ENCODE assay signal across 8 cellular contexts in genomic region chr12:63917864-63918742, GRCh38.
DNase-seq lines count a peak whose midpoint lies in the region; ATAC-seq and TF ChIP-seq lines count a peak whose summit lies in the region.

No MANE protein-coding gene starts in this region.

- H3K4me3 Mint-ChIP-seq in CD4-positive, alpha-beta T cell: no peak overlapping the region

- POLR2A ChIA-PET in CD4-positive, alpha-beta T cell (lab: Charles Lee): no interaction called here

- H3K36me3 ChIP-seq in Peyer's patch: no peaks in the 10 kb centered on the region
- H3K36me3 ChIP-seq in spleen: no peaks in the 10 kb centered on the region

- peak; percentile 56 for ATAC-seq in HG02678 (IDR thresholded peaks at IDR 0.05; ENCODE audit: unreplicated experiment)
- ATAC-seq in CD4-positive, alpha-beta T cell (ENCODE audit: poor library complexity): no peak

- H3K4me3 ChIP-seq in GM12865 (ENCODE audit: low read depth, low read length) (no peak overlapping the region), Peyer's patch (no peak overlapping the region), fibroblast of the aortic adventitia (ENCODE audit: low read depth, low read length) (no peak overlapping the region), spleen (no peak overlapping the region)

- H3K4me1 Mint-ChIP-seq in CD4-positive, alpha-beta T cell (ENCODE audit: low read depth): no peaks in the 10 kb centered on the region

- H3K4me1 ChIP-seq in Peyer's patch (peaks cover 0 to 32% (median 1%) of the 10 kb centered on the region in 4 donors), spleen (peaks cover 10 to 48% (median 18%) of the 10 kb centered on the region in 6 donors)

- intact Hi-C loops in spleen (cut with DNase I; ENCODE audit: low total_unique reads): no loop called here
- intact Hi-C loops in CD4-positive, alpha-beta T cell (cut with DNase I, micrococcal nuclease): no loop called here

- DNase-seq in GM12865 (ENCODE audit: low read depth): peak; percentile 66
- peak in 1 of 3 donors; percentile 48 for DNase-seq in Peyer's patch
- peak; percentile 99 for DNase-seq in fibroblast of the aortic adventitia (ENCODE audit: low read depth)
- no peak for DNase-seq in spleen
- no peak for DNase-seq in NCI-H345 (lab: John Stamatoyannopoulos, UW)
- no peak for DNase-seq in stimulated activated CD4-positive, alpha-beta T cell treated with anti-CD3 and anti-CD28 coated beads, Interleukin-4, amount 100 ng/mL, for 24 hours
- no peak for DNase-seq in CD4-positive, alpha-beta T cell

- H3K27me3 ChIP-seq in Peyer's patch: no peaks in the 10 kb centered on the region
- H3K27me3 ChIP-seq in spleen (replicated peaks in 1 of 7): no peaks in the 10 kb centered on the region
- H3K27me3 ChIP-seq in CD4-positive, alpha-beta T cell (ENCODE audit: control insufficient read depth, insufficient read depth, low read length): no peaks in the 10 kb centered on the region

- WGBS in spleen, 5 donors: 48 to 66% (median 55%) methylated on average over 10 of the region's 10 CpGs

- no peak for TF ChIP-seq CTCF in GM12865 (IDR thresholded peaks at IDR 0.05; ENCODE audit: insufficient read depth, low read depth, low read length, missing control alignments)
- TF ChIP-seq CTCF in Peyer's patch (IDR thresholded peaks at IDR 0.05): peak in 1 of 6 experiments; percentile 3
- no peak for TF ChIP-seq CTCF in fibroblast of the aortic adventitia (IDR thresholded peaks at IDR 0.05; ENCODE audit: insufficient read depth, low read length)
- no peak for TF ChIP-seq CTCF in spleen (IDR thresholded peaks at IDR 0.05 in 8 of 11, conservative IDR thresholded peaks at IDR 0.05 in 3 of 11)
- no peak for TF ChIP-seq CTCF in CD4-positive, alpha-beta T cell (IDR thresholded peaks at IDR 0.05)

- no peak for TF ChIP-seq POLR2A in Peyer's patch (IDR thresholded peaks at IDR 0.05)
- TF ChIP-seq POLR2A in spleen (IDR thresholded peaks at IDR 0.05): no peak

- H3K27me3 Mint-ChIP-seq in CD4-positive, alpha-beta T cell: no peaks in the 10 kb centered on the region

- no peaks in the 10 kb centered on the region for H3K9me3 Mint-ChIP-seq in CD4-positive, alpha-beta T cell

- no peaks in the 10 kb centered on the region for H3K36me3 Mint-ChIP-seq in CD4-positive, alpha-beta T cell (ENCODE audit: low read depth)

- H3K9me3 ChIP-seq in Peyer's patch (no peaks in the 10 kb centered on the region), spleen (no peaks in the 10 kb centered on the region)
- no peaks in the 10 kb centered on the region for H3K9me3 ChIP-seq in CD4-positive, alpha-beta T cell (ENCODE audit: control insufficient read depth, low read length)

- peak overlapping the region; percentile 6 to 82 (median 53) for H3K27ac ChIP-seq in Peyer's patch
- peak overlapping the region; percentile 32 to 80 (median 62) for H3K27ac ChIP-seq in spleen
- H3K27ac ChIP-seq in CD4-positive, alpha-beta T cell (ENCODE audit: low read depth, low read length): no peak overlapping the region

- CTCF ChIA-PET in CD4-positive, alpha-beta T cell (lab: Charles Lee): no interaction called here

- no peak overlapping the region for H3K27ac Mint-ChIP-seq in CD4-positive, alpha-beta T cell

Comparison
In these comparisons a context has a peak if more than half of its experiments do, and no peak if none do; other contexts are left out.
1. DNase-seq: peak in GM12865 (single experiment) and fibroblast of the aortic adventitia (single experiment); none in spleen (single experiment), NCI-H345 (single experiment), stimulated activated CD4-positive, alpha-beta T cell treated with anti-CD3 and anti-CD28 coated beads, Interleukin-4, amount 100 ng/mL, for 24 hours (single experiment) and CD4-positive, alpha-beta T cell (0 of 10).